8 cellular contexts compared by ENCODE assay signal in genomic region chr6:43476744-43477143, GRCh38. TPM values are rescaled to one million over a fixed set of nuclear protein-coding genes. Genes with fewer than 3 reads are reported as not detected.
DNase-seq lines count a peak whose midpoint lies in the region; ATAC-seq, FAIRE-seq and TF ChIP-seq lines count a peak whose summit lies in the region.

No MANE protein-coding gene starts in this region.

- no peak for FAIRE-seq in GM12878 (lab: Jason Lieb, UNC)

- H3K27me3 Mint-ChIP-seq in HFFc6 (ENCODE audit: insufficient read depth): no peaks in the 10 kb centered on the region; the same call in 1 of the 2 replicates

- DNase-seq in HFFc6 (no peak), GM12878 (ENCODE audit: low read depth, low spot score) (no peak), SHP77 (lab: John Stamatoyannopoulos, UW) (no peak), dedifferentiated amniotic fluid mesenchymal stem cell (ENCODE audit: extremely low spot score) (no peak)
- DNase-seq in stimulated activated CD4-positive, alpha-beta T cell treated with anti-CD3 and anti-CD28 coated beads, Interleukin-4, amount 100 ng/mL, for 24 hours: no peak
- DNase-seq in activated CD4-positive, alpha-beta T cell treated with anti-CD3 and anti-CD28 coated beads, Interleukin-2, amount 50 U/mL, for 48 hours: no peak

- peak overlapping the region; percentile 90 for H3K27ac Mint-ChIP-seq in HFFc6

- H3K4me1 Mint-ChIP-seq in HFFc6 (ENCODE audit: low read depth): peaks cover 39% of the 10 kb centered on the region

- 45% methylated on average over 2 of the region's 2 CpGs for WGBS in GM12878 (ENCODE audit: insufficient coverage, insufficient replicate concordance, low lambda C conversion rate, missing lambda C conversion rate)

- no TSS peak for BruUV-seq in GM12878 (replicated peaks; lab: Mats Ljungman, UMichigan)

- POLR2A ChIA-PET in GM12878 (lab: Charles Lee): interaction anchor here (0.6 to 1.7 kb wide), 10 partner anchors 14 to 487 kb away, joined by 3 to 6 read pairs (median 3); no protein-coding TSS in a partner anchor

- H3K9me3 Mint-ChIP-seq in HFFc6: no peaks in the 10 kb centered on the region

- H3K4me3 Mint-ChIP-seq in HFFc6: peak overlapping the region; percentile 99

- H3K4me1 ChIP-seq in ACC112 (ENCODE audit: control insufficient read depth, insufficient read depth, low read length, unreplicated experiment) (peaks cover 10% of the 10 kb centered on the region), GM12878 (ENCODE audit: control insufficient read depth, insufficient read depth, low read length) (peaks cover 4% of the 10 kb centered on the region), muscle layer of colon (ENCODE audit: insufficient read depth, low read length) (peaks cover 26% of the 10 kb centered on the region)

- peak overlapping the region; percentile 7; the same call in 1 of the 2 replicates for H3K27ac ChIP-seq in ACC112 (ENCODE audit: low read depth, low read length)
- no peak overlapping the region for H3K27ac ChIP-seq in GM12878 (ENCODE audit: control insufficient read depth, insufficient read depth)
- no peak overlapping the region for H3K27ac ChIP-seq in muscle layer of colon (ENCODE audit: low read depth, low read length)

- H3K4me3 ChIP-seq in ACC112 (ENCODE audit: low read depth, low read length) (peak overlapping the region; percentile 87), GM12878 (peak overlapping the region; percentile 91; the same call in 1 of the 2 replicates), muscle layer of colon (ENCODE audit: low read depth in 1 of 2, low read length in 2 of 2) (peak overlapping the region in 1 of 2 donors; percentile 84)

- RAD21 ChIA-PET in GM12878 (lab: Charles Lee; ENCODE audit: unreplicated experiment): interaction anchor here (1.1 to 1.2 kb wide), 2 partner anchors 24 to 40 kb away, joined by 3 read pairs; partner anchors contain the start of genes POLR1C and YIPF3

- TF ChIP-seq EP300 in GM12878 (IDR thresholded peaks at IDR 0.05; ENCODE audit: borderline replicate concordance in 1 of 2, control insufficient read depth in 1 of 2, low read depth in 2 of 2, low read length in 2 of 2): no peak

- H3K36me3 ChIP-seq in ACC112 (ENCODE audit: insufficient read depth, low read length) (no peaks in the 10 kb centered on the region), GM12878 (ENCODE audit: control insufficient read depth in 2 of 2, insufficient read depth in 2 of 2, low read length in 1 of 2) (no peaks in the 10 kb centered on the region), muscle layer of colon (ENCODE audit: insufficient read depth, low read length) (no peaks in the 10 kb centered on the region)

- no peak for TF ChIP-seq POLR2A in GM12878 (IDR thresholded peaks at IDR 0.05; ENCODE audit: low read depth, low read length)

- H3K9ac ChIP-seq in GM12878 (ENCODE audit: control insufficient read depth, insufficient read depth, low read length) (0 out of 2 replicates have a peak overlapping the region, but pooled peaks have one; percentile 82), muscle layer of colon (ENCODE audit: low read length) (peak overlapping the region; percentile 1)

- peak; percentile 42 for ATAC-seq in GM12878

- peaks cover 8% of the 10 kb centered on the region for H3K36me3 Mint-ChIP-seq in HFFc6 (ENCODE audit: low read depth)

- intact Hi-C loops in GM12878 (cut with micrococcal nuclease; ENCODE audit: unreplicated experiment): no loop called here

- peaks cover 30% of the 10 kb centered on the region for H3K79me2 ChIP-seq in ACC112 (ENCODE audit: control insufficient read depth, insufficient read depth, low read length, unreplicated experiment)
- peaks cover 8% of the 10 kb centered on the region for H3K79me2 ChIP-seq in GM12878 (ENCODE audit: control insufficient read depth, insufficient read depth, low read length)

- TF ChIP-seq CTCF in HFFc6 (IDR thresholded peaks at IDR 0.05): no peak
- no peak for TF ChIP-seq CTCF in GM12878 (IDR thresholded peaks at IDR 0.05 in 2 of 3, conservative IDR thresholded peaks at IDR 0.05 in 1 of 3; ENCODE audit: control insufficient read depth in 2 of 3, extremely low read depth in 1 of 3, insufficient read depth in 1 of 3, low read depth in 3 of 3, low read length in 3 of 3)

- in situ Hi-C loops in GM12878 (cut with MboI): no loop called here

- no peaks in the 10 kb centered on the region for H4K20me1 ChIP-seq in GM12878 (ENCODE audit: control insufficient read depth, insufficient read depth)

- CTCF ChIA-PET in GM12878 (lab: Yijun Ruan, JAX): interaction anchor here (0.6 to 1.4 kb wide), 4 partner anchors 30 to 750 kb away, joined by 3 to 10 read pairs (median 4); no protein-coding TSS in a partner anchor

- H3K27me3 ChIP-seq in ACC112 (ENCODE audit: insufficient read depth, low read length) (no peaks in the 10 kb centered on the region), GM12878 (replicated peaks in 1 of 2; ENCODE audit: control insufficient read depth in 2 of 2, insufficient read depth in 2 of 2, low read length in 1 of 2) (no peaks in the 10 kb centered on the region), muscle layer of colon (ENCODE audit: control insufficient read depth in 1 of 2, insufficient read depth in 2 of 2, low read length in 2 of 2) (no peaks in the 10 kb centered on the region)

- H3K9me3 ChIP-seq in GM12878 (replicated peaks; ENCODE audit: control insufficient read depth, insufficient read depth, low read length): no peaks in the 10 kb centered on the region
- H3K9me3 ChIP-seq in muscle layer of colon (ENCODE audit: low read length): no peaks in the 10 kb centered on the region

- SMC1A ChIA-PET in GM12878 (lab: Charles Lee; ENCODE audit: uncharacterized antibody, unreplicated experiment): interaction anchor here (0.6 to 1.5 kb wide), 4 partner anchors 13 to 85 kb away, joined by 3 to 4 read pairs (median 3); no protein-coding TSS in a partner anchor

- no peak for TF ChIP-seq RAD21 in GM12878 (IDR thresholded peaks at IDR 0.05; ENCODE audit: insufficient read depth, low read depth, low read length)

- peak overlapping the region; percentile 93 for H2AFZ ChIP-seq in ACC112 (ENCODE audit: low read length, unreplicated experiment)
- peak overlapping the region; percentile 96 for H2AFZ ChIP-seq in GM12878 (ENCODE audit: control insufficient read depth, low read depth, low read length)

- H3K4me2 ChIP-seq in GM12878 (ENCODE audit: control insufficient read depth, insufficient read depth): peak overlapping the region; percentile 66

RNA-seq across cellular contexts. Expression of gene TJAP1, which starts 0.6 kb away (rescaled TPM):
- total RNA-seq in HFFc6 (2021; fragmentation: NEBNext Ultra II Directional; extraction: Animal tissue kit (Norgen Biotek cat#: 25700)): 10 to 100 TPM; 27.0 to 34.3 (median 30.2) TPM
- total RNA-seq in GM12878 (2013; cell fraction: nucleolus; rRNA removed): 21.5 and 21.7 TPM in 2 replicates
- 13.6 and 15.8 TPM in 2 replicates for total RNA-seq in GM12878 (2014; rRNA removed)
- 6.2 and 8.1 TPM in 2 replicates for total RNA-seq in GM12878 (2014; rRNA removed; fragmentation: Illumina TruSeq; extraction: Trizol)
- total RNA-seq in GM12878 (2021): 22.6 and 26.5 TPM in 2 replicates
- polyA plus RNA-seq in GM12878 (2011; ENCODE audit: low read depth): 9.2 TPM
- 10.8 and 18.0 TPM in 2 replicates for polyA plus RNA-seq in GM12878 (2011; rRNA removed)
- polyA plus RNA-seq in GM12878 (2011; cell fraction: cytosol; rRNA removed): 16.8 and 18.8 TPM in 2 replicates
- 70.5 and 83.5 TPM in 2 replicates for polyA plus RNA-seq in GM12878 (2011; cell fraction: nucleus; rRNA removed)
- 14.3 and 17.2 TPM in 2 replicates for polyA plus RNA-seq in GM12878 (2012)
- 7.0 and 13.9 TPM in 2 replicates for polyA plus RNA-seq in GM12878 (2014; fragmentation: Illumina TruSeq; extraction: Trizol)
- polyA plus RNA-seq in GM12878 (2014; fragmentation: Nextera tagmentation; extraction: Ambion mirVana): under 1 TPM; 0.11 to 0.42 TPM
- polyA plus RNA-seq in GM12878 (2014; rRNA removed): 18.9 and 23.9 TPM in 2 replicates
- 10 to 100 TPM; 10.0 to 11.7 TPM for polyA plus RNA-seq in GM12878 (2016; fragmentation: Nextera tagmentation; extraction: Ambion mirVana)
- polyA minus RNA-seq in GM12878 (2011; rRNA and poly(A)+ RNA removed): 9.9 and 12.4 TPM in 2 replicates
- polyA minus RNA-seq in GM12878 (2011; cell fraction: cytosol; rRNA and poly(A)+ RNA removed): 3.2 and 6.5 TPM in 2 replicates
- 10.3 and 15.7 TPM in 2 replicates for polyA minus RNA-seq in GM12878 (2011; cell fraction: nucleus; rRNA and poly(A)+ RNA removed)

RNA-seq across cellular contexts. Expression of gene DLK2, which starts 21.4 kb away (rescaled TPM):
- 1 to 10 TPM; 1.8 to 2.9 (median 2.2) TPM for total RNA-seq in HFFc6 (2021; fragmentation: NEBNext Ultra II Directional; extraction: Animal tissue kit (Norgen Biotek cat#: 25700))
- total RNA-seq in GM12878 (2013; cell fraction: nucleolus; rRNA removed): 1.3 and 1.4 TPM in 2 replicates
- 0.11 and 0.34 TPM in 2 replicates for total RNA-seq in GM12878 (2014; rRNA removed)
- total RNA-seq in GM12878 (2014; rRNA removed; fragmentation: Illumina TruSeq; extraction: Trizol): not detected in 2 replicates
- 0.38 and 0.40 TPM in 2 replicates for total RNA-seq in GM12878 (2021)
- polyA plus RNA-seq in GM12878 (2011; ENCODE audit: low read depth): 0.37 TPM
- 0.10 and 0.37 TPM in 2 replicates for polyA plus RNA-seq in GM12878 (2011; rRNA removed)
- polyA plus RNA-seq in GM12878 (2011; cell fraction: cytosol; rRNA removed): 0.79 and 1.0 TPM in 2 replicates
- polyA plus RNA-seq in GM12878 (2011; cell fraction: nucleus; rRNA removed): 1.5 and 1.9 TPM in 2 replicates
- polyA plus RNA-seq in GM12878 (2012): 0.50 and 1.8 TPM in 2 replicates
- polyA plus RNA-seq in GM12878 (2014; fragmentation: Illumina TruSeq; extraction: Trizol): not detected in 2 replicates
- under 1 TPM in 1 of 2 experiments, not detected in 1; 0.03 TPM for polyA plus RNA-seq in GM12878 (2014; fragmentation: Nextera tagmentation; extraction: Ambion mirVana)
- 0.47 and 0.55 TPM in 2 replicates for polyA plus RNA-seq in GM12878 (2014; rRNA removed)
- under 1 TPM in 1 of 2 experiments, not detected in 1; 0.40 TPM for polyA plus RNA-seq in GM12878 (2016; fragmentation: Nextera tagmentation; extraction: Ambion mirVana)
- 0.66 and 0.67 TPM in 2 replicates for polyA minus RNA-seq in GM12878 (2011; rRNA and poly(A)+ RNA removed)
- polyA minus RNA-seq in GM12878 (2011; cell fraction: cytosol; rRNA and poly(A)+ RNA removed): not detected in 2 replicates
- 0.24 and 0.57 TPM in 2 replicates for polyA minus RNA-seq in GM12878 (2011; cell fraction: nucleus; rRNA and poly(A)+ RNA removed)

RNA-seq across cellular contexts. Expression of gene LRRC73, which starts 33.4 kb away (rescaled TPM):
- 1 to 10 TPM in 2 of 6 experiments, under 1 TPM in 4; 0.75 to 1.7 (median 0.90) TPM for total RNA-seq in HFFc6 (2021; fragmentation: NEBNext Ultra II Directional; extraction: Animal tissue kit (Norgen Biotek cat#: 25700))
- 0.23 and 0.51 TPM in 2 replicates for total RNA-seq in GM12878 (2013; cell fraction: nucleolus; rRNA removed)
- not detected in 2 replicates for total RNA-seq in GM12878 (2014; rRNA removed)
- not detected in 2 replicates for total RNA-seq in GM12878 (2014; rRNA removed; fragmentation: Illumina TruSeq; extraction: Trizol)
- 0.13 and 0.19 TPM in 2 replicates for total RNA-seq in GM12878 (2021)
- not detected for polyA plus RNA-seq in GM12878 (2011; ENCODE audit: low read depth)
- not detected in 2 replicates for polyA plus RNA-seq in GM12878 (2011; rRNA removed)
- 0.03 TPM in 2 replicates for polyA plus RNA-seq in GM12878 (2011; cell fraction: cytosol; rRNA removed)
- polyA plus RNA-seq in GM12878 (2011; cell fraction: nucleus; rRNA removed): 0.09 and 0.15 TPM in 2 replicates
- polyA plus RNA-seq in GM12878 (2012): not detected in 2 replicates
- not detected in 2 replicates for polyA plus RNA-seq in GM12878 (2014; fragmentation: Illumina TruSeq; extraction: Trizol)
- polyA plus RNA-seq in GM12878 (2014; fragmentation: Nextera tagmentation; extraction: Ambion mirVana): not detected
- polyA plus RNA-seq in GM12878 (2014; rRNA removed): 0.09 TPM in 1 of 2 replicates, not detected in the other
- not detected for polyA plus RNA-seq in GM12878 (2016; fragmentation: Nextera tagmentation; extraction: Ambion mirVana)
- 0.15 TPM in 1 of 2 replicates, not detected in the other for polyA minus RNA-seq in GM12878 (2011; rRNA and poly(A)+ RNA removed)
- not detected in 2 replicates for polyA minus RNA-seq in GM12878 (2011; cell fraction: cytosol; rRNA and poly(A)+ RNA removed)
- 0.60 and 0.86 TPM in 2 replicates for polyA minus RNA-seq in GM12878 (2011; cell fraction: nucleus; rRNA and poly(A)+ RNA removed)

RNA-seq across cellular contexts. Expression of gene YIPF3, which starts 40.0 kb away (rescaled TPM):
- 100 to 1,000 TPM; 147 to 176 (median 158) TPM for total RNA-seq in HFFc6 (2021; fragmentation: NEBNext Ultra II Directional; extraction: Animal tissue kit (Norgen Biotek cat#: 25700))
- 44.9 and 46.2 TPM in 2 replicates for total RNA-seq in GM12878 (2013; cell fraction: nucleolus; rRNA removed)
- total RNA-seq in GM12878 (2014; rRNA removed) (45.0 and 46.5 TPM in 2 replicates), GM12878 (2014; rRNA removed; fragmentation: Illumina TruSeq; extraction: Trizol) (20.2 and 20.5 TPM in 2 replicates), GM12878 (2021) (43.0 and 47.6 TPM in 2 replicates)
- 29.7 TPM for polyA plus RNA-seq in GM12878 (2011; ENCODE audit: low read depth)
- polyA plus RNA-seq in GM12878 (2011; rRNA removed) (38.2 and 88.8 TPM in 2 replicates), GM12878 (2014; fragmentation: Illumina TruSeq; extraction: Trizol) (33.5 and 42.4 TPM in 2 replicates), GM12878 (2014; fragmentation: Nextera tagmentation; extraction: Ambion mirVana) (10 to 100 TPM; 25.0 to 29.8 TPM), GM12878 (2014; rRNA removed) (36.6 and 44.3 TPM in 2 replicates), GM12878 (2016; fragmentation: Nextera tagmentation; extraction: Ambion mirVana) (10 to 100 TPM; 60.4 TPM)
- polyA plus RNA-seq in GM12878 (2011; cell fraction: cytosol; rRNA removed): 59.6 and 67.2 TPM in 2 replicates
- 129 and 158 TPM in 2 replicates for polyA plus RNA-seq in GM12878 (2011; cell fraction: nucleus; rRNA removed)
- polyA plus RNA-seq in GM12878 (2012): 48.1 and 48.5 TPM in 2 replicates
- polyA minus RNA-seq in GM12878 (2011; rRNA and poly(A)+ RNA removed): 80.2 and 138 TPM in 2 replicates
- 14.8 and 20.0 TPM in 2 replicates for polyA minus RNA-seq in GM12878 (2011; cell fraction: cytosol; rRNA and poly(A)+ RNA removed)
- polyA minus RNA-seq in GM12878 (2011; cell fraction: nucleus; rRNA and poly(A)+ RNA removed): 35.5 and 44.6 TPM in 2 replicates

RNA-seq across cellular contexts. Expression of gene POLR1C, which starts 40.1 kb away (rescaled TPM):
- total RNA-seq in HFFc6 (2021; fragmentation: NEBNext Ultra II Directional; extraction: Animal tissue kit (Norgen Biotek cat#: 25700)): 10 to 100 TPM; 43.5 to 66.9 (median 53.8) TPM
- 64.7 and 70.1 TPM in 2 replicates for total RNA-seq in GM12878 (2013; cell fraction: nucleolus; rRNA removed)
- total RNA-seq in GM12878 (2014; rRNA removed) (40.0 and 42.8 TPM in 2 replicates), GM12878 (2014; rRNA removed; fragmentation: Illumina TruSeq; extraction: Trizol) (39.0 and 40.7 TPM in 2 replicates), GM12878 (2021) (48.9 and 51.2 TPM in 2 replicates)
- polyA plus RNA-seq in GM12878 (2011; ENCODE audit: low read depth): 46.5 TPM
- polyA plus RNA-seq in GM12878 (2011; rRNA removed) (93.5 and 108 TPM in 2 replicates), GM12878 (2014; fragmentation: Illumina TruSeq; extraction: Trizol) (63.9 and 96.9 TPM in 2 replicates), GM12878 (2014; fragmentation: Nextera tagmentation; extraction: Ambion mirVana) (100 to 1,000 TPM; 164 to 180 TPM), GM12878 (2014; rRNA removed) (51.2 and 53.9 TPM in 2 replicates), GM12878 (2016; fragmentation: Nextera tagmentation; extraction: Ambion mirVana) (10 to 100 TPM; 68.5 to 72.1 TPM)
- polyA plus RNA-seq in GM12878 (2011; cell fraction: cytosol; rRNA removed): 73.3 and 83.3 TPM in 2 replicates
- polyA plus RNA-seq in GM12878 (2011; cell fraction: nucleus; rRNA removed): 116 and 136 TPM in 2 replicates
- polyA plus RNA-seq in GM12878 (2012): 43.7 and 55.9 TPM in 2 replicates
- 63.9 and 89.8 TPM in 2 replicates for polyA minus RNA-seq in GM12878 (2011; rRNA and poly(A)+ RNA removed)
- 14.0 and 19.0 TPM in 2 replicates for polyA minus RNA-seq in GM12878 (2011; cell fraction: cytosol; rRNA and poly(A)+ RNA removed)
- polyA minus RNA-seq in GM12878 (2011; cell fraction: nucleus; rRNA and poly(A)+ RNA removed): 19.8 and 20.5 TPM in 2 replicates
